Comparison of ENCODE assay signal across 9 cellular contexts in the genomic region with DNA sequence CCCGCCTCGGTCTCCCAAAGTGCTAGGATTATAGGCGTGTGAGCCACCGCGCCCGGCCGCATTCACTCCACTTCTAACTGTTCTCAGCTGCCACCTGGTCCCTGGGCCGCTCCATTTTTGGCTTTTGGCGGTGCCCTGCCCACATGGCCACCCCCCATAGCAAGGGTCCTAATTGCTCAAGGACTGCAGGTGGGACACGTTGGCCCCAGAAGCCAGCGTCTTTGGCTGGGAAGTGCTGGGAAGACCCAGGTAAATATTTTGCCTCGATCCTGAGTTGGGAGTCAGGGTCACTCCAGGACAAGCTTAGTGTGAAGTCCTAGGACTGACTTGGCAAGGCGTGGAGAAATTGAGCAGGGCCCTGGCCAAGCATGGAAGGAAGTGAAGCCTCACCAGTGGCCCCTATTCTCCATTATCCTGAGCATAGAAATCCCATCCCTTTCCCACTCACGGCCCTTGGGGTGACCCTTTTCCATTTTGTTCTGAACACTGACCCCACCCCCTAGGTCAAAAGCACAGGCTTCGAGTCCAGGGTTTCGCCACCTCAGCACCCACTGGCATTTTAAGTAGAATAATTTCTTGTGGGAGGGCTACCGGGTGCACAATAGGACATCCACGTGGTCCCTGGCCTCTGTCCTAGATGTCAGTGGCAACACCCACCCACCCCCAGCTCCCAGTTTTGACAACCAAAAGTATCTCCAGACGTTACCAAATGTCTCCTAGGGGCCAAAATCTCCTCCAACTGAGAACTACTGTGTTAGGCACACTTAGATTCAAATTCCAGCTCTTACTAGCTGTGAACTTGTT. TPM values are rescaled to one million over a fixed set of nuclear protein-coding genes. Genes with fewer than 3 reads are reported as not detected.
DNase-seq lines count a peak whose midpoint lies in the region; ATAC-seq and TF ChIP-seq lines count a peak whose summit lies in the region.
"Had no signal": no experiment of that assay in that cellular context is flagged by ENCODE, and none has a peak within 500 bp of the region (broad histone marks: within the 10 kb centered on the region; RNA-seq: fewer than 3 reads in every experiment).

No MANE protein-coding gene starts in this region.

- TF ChIP-seq POLR2A in stomach (IDR thresholded peaks at IDR 0.05): no peak

- no peaks in the 10 kb centered on the region for H3K27me3 Mint-ChIP-seq in T-helper 1 cell treated with Interleukin-12 subunit alpha and Interleukin-12 subunit beta and Interleukin-4 antibody, amounts not matched to agents 30 μg/mL and 1 μg/mL, for 36 hours (ENCODE audit: low read depth)

- intact Hi-C loops in stomach (cut with DNase I; ENCODE audit: low total_unique reads): no loop called here

- H3K4me3 ChIP-seq in epithelial cell of proximal tubule (ENCODE audit: low read depth, low read length): peak overlapping the region; percentile 91
- H3K4me3 ChIP-seq in stomach: peak overlapping the region in 1 of 4 donors; percentile 45

- no peaks in the 10 kb centered on the region for H3K9me3 Mint-ChIP-seq in T-helper 1 cell treated with Interleukin-12 subunit alpha and Interleukin-12 subunit beta and Interleukin-4 antibody, amounts not matched to agents 30 μg/mL and 1 μg/mL, for 36 hours

- H3K4me1 Mint-ChIP-seq in T-helper 1 cell treated with Interleukin-12 subunit alpha and Interleukin-12 subunit beta and Interleukin-4 antibody, amounts not matched to agents 30 μg/mL and 1 μg/mL, for 36 hours (ENCODE audit: low read depth): peaks cover 32% of the 10 kb centered on the region

- no peak for ATAC-seq in GM19351 (IDR thresholded peaks at IDR 0.05; ENCODE audit: unreplicated experiment)

- H3K36me3 ChIP-seq in stomach: peaks cover 2 to 8% (median 7%) of the 10 kb centered on the region in 4 donors

- H3K4me1 ChIP-seq in stomach: peaks cover 31 to 54% (median 50%) of the 10 kb centered on the region in 4 donors

- H3K27ac Mint-ChIP-seq in T-helper 1 cell treated with Interleukin-12 subunit alpha and Interleukin-12 subunit beta and Interleukin-4 antibody, amounts not matched to agents 30 μg/mL and 1 μg/mL, for 36 hours: peak overlapping the region; percentile 97

- H3K27ac ChIP-seq in stomach: peak overlapping the region; percentile 6 to 100 (median 100)

- no peak for TF ChIP-seq EP300 in stomach (IDR thresholded peaks at IDR 0.05)

- H3K9me3 ChIP-seq in stomach: no peaks in the 10 kb centered on the region
- H3K9me3 ChIP-seq: SJSA1 had no signal

- TF ChIP-seq CTCF in epithelial cell of proximal tubule (conservative IDR thresholded peaks at IDR 0.05; ENCODE audit: low read depth, low read length): no peak
- TF ChIP-seq CTCF in stomach (IDR thresholded peaks at IDR 0.05): no peak

- peak overlapping the region; percentile 97 for H3K4me3 Mint-ChIP-seq in T-helper 1 cell treated with Interleukin-12 subunit alpha and Interleukin-12 subunit beta and Interleukin-4 antibody, amounts not matched to agents 30 μg/mL and 1 μg/mL, for 36 hours

- H3K27me3 ChIP-seq in stomach: no peaks in the 10 kb centered on the region
- H3K27me3 ChIP-seq: SJSA1 had no signal

- no peak for DNase-seq in T-helper 1 cell
- no peak for DNase-seq in epithelial cell of proximal tubule (ENCODE audit: low read depth)
- no peak for DNase-seq in stomach
- DNase-seq in iPS-NIHi11 (ENCODE audit: low spot score): no peak
- DNase-seq: ACHN had no signal

- 68 to 79% (median 71%) methylated on average over 19 of the region's 19 CpGs for WGBS in stomach, 5 donors

- H3K36me3 Mint-ChIP-seq in T-helper 1 cell treated with Interleukin-12 subunit alpha and Interleukin-12 subunit beta and Interleukin-4 antibody, amounts not matched to agents 30 μg/mL and 1 μg/mL, for 36 hours (ENCODE audit: low read depth): peaks cover 12% of the 10 kb centered on the region

RNA-seq across cellular contexts. Expression of a gene that starts 5.9 kb away (rescaled TPM):
- total RNA-seq in epithelial cell of proximal tubule (17.4 and 20.9 TPM in 2 replicates), stomach (10 to 100 TPM; 13.4 to 56.5 (median 14.0) TPM)
- 10 to 100 TPM in 2 of 3 donors, 1 to 10 TPM in 1; 9.3 to 10.6 (median 10.2) TPM for polyA plus RNA-seq in stomach

RNA-seq across cellular contexts. Expression of a gene that starts 8.4 kb away (rescaled TPM):
- total RNA-seq in epithelial cell of proximal tubule (1.4 and 1.6 TPM in 2 replicates), stomach (1 to 10 TPM; 4.5 to 9.6 (median 8.1) TPM)
- 1 to 10 TPM; 2.8 to 3.7 (median 3.1) TPM for polyA plus RNA-seq in stomach

RNA-seq across cellular contexts. Expression of a gene that starts 24.1 kb away (rescaled TPM):
- total RNA-seq in epithelial cell of proximal tubule (0.07 and 0.92 TPM in 2 replicates), stomach (1 to 10 TPM in 2 of 5 donors, under 1 TPM in 3; 0.45 to 4.1 (median 0.87) TPM)
- polyA plus RNA-seq in stomach: 1 to 10 TPM in 2 of 3 donors, under 1 TPM in 1; 0.92 to 5.2 (median 1.9) TPM
- total RNA-seq: pulmonary artery endothelial cell, SJSA1 had no signal

RNA-seq across cellular contexts. Expression of a gene that starts 33.9 kb away (rescaled TPM):
- total RNA-seq in epithelial cell of proximal tubule (119 and 161 TPM in 2 replicates), stomach (100 to 1,000 TPM; 126 to 252 (median 201) TPM)
- polyA plus RNA-seq in stomach: 10 to 100 TPM; 33.6 to 83.4 (median 38.4) TPM

RNA-seq across cellular contexts. Expression of a gene that starts 43.3 kb away (rescaled TPM):
- 3.0 and 5.4 TPM in 2 replicates for total RNA-seq in epithelial cell of proximal tubule
- 100 to 1,000 TPM in 4 of 5 donors, 10 to 100 TPM in 1; 72.4 to 334 (median 186) TPM for total RNA-seq in stomach
- 100 to 1,000 TPM in 1 of 3 donors, 10 to 100 TPM in 2; 45.5 to 126 (median 68.9) TPM for polyA plus RNA-seq in stomach
- total RNA-seq: SJSA1 had no signal
